ENCODE assay signal across 23 cellular contexts in genomic region chr6:122069933-122070332, GRCh38.
"Had no signal": no experiment of that assay in that cellular context is flagged by ENCODE, and none has a peak within 500 bp of the region (broad histone marks: within the 10 kb centered on the region; RNA-seq: fewer than 3 reads in every experiment).

No MANE protein-coding gene starts in this region.

- H3K4me1 Mint-ChIP-seq: endodermal cell; immature natural killer cell; naive thymus-derived CD8-positive, alpha-beta T cell; stimulated activated naive B cell treated with anti-CD40 and anti-IgM and Interleukin-4, amounts not matched to agents 10 μg/mL and 1 μg/mL and 100 μg/mL, for 72 hours had no signal

- H3K4me3 ChIP-seq: colonic mucosa, lower lobe of right lung, right lobe of liver, thoracic aorta, tibial nerve, upper lobe of left lung had no signal

- ATAC-seq: esophagus mucosa; left colon; left ventricle myocardium superior; lower lobe of right lung; naive thymus-derived CD8-positive, alpha-beta T cell; right lobe of liver; stimulated activated naive B cell treated with anti-CD40 and anti-IgM and Interleukin-4, amounts not matched to agents 10 μg/mL and 1 μg/mL and 100 μg/mL, for 72 hours had no signal

- H3K4me3 Mint-ChIP-seq: dendritic cell treated with granulocyte-macrophage colony-stimulating factor and Interleukin-4, amounts not matched to agents 40 ng/mL and 50 ng/mL, for 4 days; endodermal cell; immature natural killer cell; naive thymus-derived CD8-positive, alpha-beta T cell; neural crest cell; stimulated activated naive B cell treated with anti-CD40 and anti-IgM and Interleukin-4, amounts not matched to agents 10 μg/mL and 1 μg/mL and 100 μg/mL, for 72 hours; stimulated activated naive CD8-positive, alpha-beta T cell treated with anti-CD3 and anti-CD28 coated beads, Interleukin-15, Interleukin-2, amounts not matched to agents 100 ng/mL and 50 ng/mL, for 24 hours had no signal

- DNase-seq: colonic mucosa; effector CD8-positive, alpha-beta T cell; endodermal cell; hypothalamus; immature natural killer cell; islet precursor cell; kidney glomerular epithelial cell; left colon; left ventricle myocardium superior; lower lobe of right lung; naive thymus-derived CD8-positive, alpha-beta T cell; right lobe of liver; small intestine; stimulated activated CD4-positive, alpha-beta T cell treated with anti-CD3 and anti-CD28 coated beads, Interleukin-15, amount 100 ng/mL, for 24 hours; stimulated activated CD4-positive, alpha-beta T cell treated with anti-CD3 and anti-CD28 coated beads, Interleukin-2, amount 100 ng/mL, for 48 hours; stimulated activated naive B cell treated with anti-CD40 and anti-IgM and Interleukin-4, amounts not matched to agents 10 μg/mL and 1 μg/mL and 100 μg/mL, for 72 hours; upper lobe of left lung had no signal

- H3K9me3 Mint-ChIP-seq: dendritic cell treated with granulocyte-macrophage colony-stimulating factor and Interleukin-4, amounts not matched to agents 40 ng/mL and 50 ng/mL, for 4 days; endodermal cell; neural crest cell; stimulated activated naive B cell treated with anti-CD40 and anti-IgM and Interleukin-4, amounts not matched to agents 10 μg/mL and 1 μg/mL and 100 μg/mL, for 72 hours; stimulated activated naive CD8-positive, alpha-beta T cell treated with anti-CD3 and anti-CD28 coated beads, Interleukin-15, Interleukin-2, amounts not matched to agents 100 ng/mL and 50 ng/mL, for 24 hours had no signal

- H3K27ac Mint-ChIP-seq: dendritic cell treated with granulocyte-macrophage colony-stimulating factor and Interleukin-4, amounts not matched to agents 40 ng/mL and 50 ng/mL, for 4 days; endodermal cell; immature natural killer cell; naive thymus-derived CD8-positive, alpha-beta T cell; stimulated activated naive B cell treated with anti-CD40 and anti-IgM and Interleukin-4, amounts not matched to agents 10 μg/mL and 1 μg/mL and 100 μg/mL, for 72 hours; stimulated activated naive CD8-positive, alpha-beta T cell treated with anti-CD3 and anti-CD28 coated beads, Interleukin-15, Interleukin-2, amounts not matched to agents 100 ng/mL and 50 ng/mL, for 24 hours had no signal

- H3K36me3 Mint-ChIP-seq: immature natural killer cell; naive thymus-derived CD8-positive, alpha-beta T cell; stimulated activated naive B cell treated with anti-CD40 and anti-IgM and Interleukin-4, amounts not matched to agents 10 μg/mL and 1 μg/mL and 100 μg/mL, for 72 hours had no signal

- H3K27me3 Mint-ChIP-seq: dendritic cell treated with granulocyte-macrophage colony-stimulating factor and Interleukin-4, amounts not matched to agents 40 ng/mL and 50 ng/mL, for 4 days; stimulated activated naive B cell treated with anti-CD40 and anti-IgM and Interleukin-4, amounts not matched to agents 10 μg/mL and 1 μg/mL and 100 μg/mL, for 72 hours had no signal
